Comparison of ENCODE assay signal across 19 cellular contexts in the genomic region with DNA sequence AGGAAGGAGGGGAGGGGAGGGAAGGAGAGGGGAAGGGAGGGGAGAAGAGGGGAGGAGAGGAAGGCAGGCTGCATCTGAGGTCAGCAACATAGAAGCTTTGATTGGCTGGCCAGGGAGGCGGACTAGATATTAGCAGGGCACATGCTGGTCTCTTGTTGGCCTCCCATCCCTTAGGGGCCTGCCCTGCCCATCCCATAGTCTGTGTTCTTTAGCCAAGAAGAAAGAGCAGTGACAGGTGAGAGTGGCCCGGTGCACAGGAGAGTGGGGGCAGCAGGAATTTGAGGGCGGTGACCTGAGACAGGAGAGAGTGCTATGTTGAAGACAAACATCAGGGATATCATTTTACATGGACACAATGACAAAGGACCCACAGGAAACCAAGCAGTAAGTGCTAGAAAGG.
"Had no signal": no experiment of that assay in that cellular context is flagged by ENCODE, and none has a peak within 500 bp of the region (broad histone marks: within the 10 kb centered on the region; RNA-seq: fewer than 3 reads in every experiment).

No MANE protein-coding gene starts in this region.

- H3K4me3 Mint-ChIP-seq: activated T-helper 1 cell treated with anti-CD3 and anti-CD28 coated beads, Interleukin-12 subunit alpha, Interleukin-12 subunit beta, Interleukin-2, Interleukin-4 antibody, amounts not matched to agents 30 ng/mL and 10 ng/mL and 1 ng/mL, durations not matched to agents 14 hours and 24 hours and 36 hours; central memory CD8-positive, alpha-beta T cell; effector memory CD8-positive, alpha-beta T cell; stimulated activated effector memory CD8-positive, alpha-beta T cell treated with anti-CD3 and anti-CD28 coated beads, Interleukin-12 subunit alpha, Interleukin-12 subunit beta, amount 100 ng/mL, for 72 hours; T-helper 1 cell treated with Interleukin-12 subunit alpha and Interleukin-12 subunit beta and Interleukin-4 antibody, amounts not matched to agents 30 μg/mL and 1 μg/mL, for 36 hours had no signal

- H3K4me3 ChIP-seq: heart left ventricle, left lung, tibial nerve, uterus had no signal

- H3K27me3 Mint-ChIP-seq: central memory CD8-positive, alpha-beta T cell; effector memory CD8-positive, alpha-beta T cell; naive B cell had no signal

- DNase-seq: activated CD4-positive, alpha-beta T cell treated with anti-CD3 and anti-CD28 coated beads for 48 hours; activated CD8-positive, alpha-beta memory T cell treated with anti-CD3 and anti-CD28 coated beads, Interleukin-2, amount 50 U/mL, for 48 hours; anterior cingulate cortex; brain microvascular endothelial cell; effector memory CD8-positive, alpha-beta T cell; heart left ventricle; left lung; mammary epithelial cell; naive B cell; stimulated activated CD4-positive, alpha-beta T cell treated with anti-CD3 and anti-CD28 coated beads, Interleukin-12 subunit alpha, Interleukin-12 subunit beta, amount 100 ng/mL, for 4 hours; stimulated activated CD4-positive, alpha-beta T cell treated with anti-CD3 and anti-CD28 coated beads, Interleukin-2, amount 100 ng/mL, for 24 hours; uterus had no signal

- H3K4me1 ChIP-seq: left lung, parathyroid adenoma, tibial nerve, uterus had no signal

- H3K27ac ChIP-seq: brain microvascular endothelial cell, heart left ventricle, left lung, neutrophil, parathyroid adenoma, tibial nerve had no signal

- H3K4me1 Mint-ChIP-seq: central memory CD8-positive, alpha-beta T cell; naive B cell; stimulated activated effector memory CD8-positive, alpha-beta T cell treated with anti-CD3 and anti-CD28 coated beads, Interleukin-12 subunit alpha, Interleukin-12 subunit beta, amount 100 ng/mL, for 72 hours had no signal

- H3K36me3 ChIP-seq: uterus had no signal

- H3K27ac Mint-ChIP-seq: activated T-helper 1 cell treated with anti-CD3 and anti-CD28 coated beads, Interleukin-12 subunit alpha, Interleukin-12 subunit beta, Interleukin-2, Interleukin-4 antibody, amounts not matched to agents 30 ng/mL and 10 ng/mL and 1 ng/mL, durations not matched to agents 14 hours and 24 hours and 36 hours; effector memory CD8-positive, alpha-beta T cell; stimulated activated effector memory CD8-positive, alpha-beta T cell treated with anti-CD3 and anti-CD28 coated beads, Interleukin-12 subunit alpha, Interleukin-12 subunit beta, amount 100 ng/mL, for 72 hours; T-helper 1 cell treated with Interleukin-12 subunit alpha and Interleukin-12 subunit beta and Interleukin-4 antibody, amounts not matched to agents 30 μg/mL and 1 μg/mL, for 36 hours had no signal

- H3K27me3 ChIP-seq: brain microvascular endothelial cell, heart left ventricle, left lung, neutrophil, tibial nerve, uterus had no signal

- ATAC-seq: effector memory CD8-positive, alpha-beta T cell; heart left ventricle; left lung; stimulated activated effector memory CD8-positive, alpha-beta T cell treated with anti-CD3 and anti-CD28 coated beads, Interleukin-12 subunit alpha, Interleukin-12 subunit beta, amount 100 ng/mL, for 72 hours had no signal
